21 cellular contexts compared by ENCODE assay signal in the genomic region with DNA sequence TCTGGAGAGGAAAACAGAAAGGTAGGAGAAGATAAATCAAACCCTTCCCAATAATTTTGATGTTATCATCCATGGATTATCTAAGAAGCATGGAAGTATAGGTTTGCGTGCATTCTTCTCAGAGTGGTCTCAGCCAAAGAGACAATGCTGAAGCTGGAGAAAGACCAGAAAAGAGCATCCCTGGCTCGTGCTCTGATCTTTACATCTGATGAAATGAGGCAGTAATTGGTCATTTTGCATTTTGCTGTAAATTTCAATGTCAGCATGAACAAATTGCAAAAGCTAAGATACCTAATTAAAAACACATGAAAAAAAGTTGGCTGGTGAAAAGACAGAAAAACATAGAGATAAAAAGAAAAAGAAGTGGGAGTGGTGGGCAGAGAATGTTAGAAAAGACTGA.
"Had no signal": no experiment of that assay in that cellular context is flagged by ENCODE, and none has a peak within 500 bp of the region (broad histone marks: within the 10 kb centered on the region; RNA-seq: fewer than 3 reads in every experiment).

No MANE protein-coding gene starts in this region.

- H3K36me3 ChIP-seq: right atrium auricular region had no signal

- ATAC-seq: left colon; left ventricle myocardium superior; naive thymus-derived CD8-positive, alpha-beta T cell had no signal

- H3K4me3 ChIP-seq: hepatocyte, right atrium auricular region, sigmoid colon, skin epidermis, stomach, thoracic aorta, transverse colon had no signal

- FAIRE-seq: colon had no signal

- H3K9me3 ChIP-seq: right atrium auricular region, sigmoid colon, stomach, thoracic aorta, transverse colon had no signal

- H3K4me1 ChIP-seq: right atrium auricular region, sigmoid colon, stomach, transverse colon had no signal

- H3K27me3 ChIP-seq: hepatocyte, right atrium auricular region, sigmoid colon, stomach, transverse colon had no signal

- DNase-seq: cerebellar nuclear complex; effector CD4-positive, alpha-beta T cell; endodermal cell; foreskin melanocyte; head of caudate nucleus; left colon; left ventricle myocardium superior; naive thymus-derived CD8-positive, alpha-beta T cell; posterior cingulate gyrus; sigmoid colon; stimulated activated CD4-positive, alpha-beta T cell treated with anti-CD3 and anti-CD28 coated beads, Interleukin-2, amount 100 ng/mL, for 24 hours; stimulated activated CD4-positive, alpha-beta T cell treated with anti-CD3 and anti-CD28 coated beads, Interleukin-4, amount 100 ng/mL, for 4 hours; stimulated activated naive CD4-positive, alpha-beta T cell; stomach; substantia nigra; transverse colon had no signal
